Comparison of ENCODE assay signal across 8 cellular contexts in the genomic region with DNA sequence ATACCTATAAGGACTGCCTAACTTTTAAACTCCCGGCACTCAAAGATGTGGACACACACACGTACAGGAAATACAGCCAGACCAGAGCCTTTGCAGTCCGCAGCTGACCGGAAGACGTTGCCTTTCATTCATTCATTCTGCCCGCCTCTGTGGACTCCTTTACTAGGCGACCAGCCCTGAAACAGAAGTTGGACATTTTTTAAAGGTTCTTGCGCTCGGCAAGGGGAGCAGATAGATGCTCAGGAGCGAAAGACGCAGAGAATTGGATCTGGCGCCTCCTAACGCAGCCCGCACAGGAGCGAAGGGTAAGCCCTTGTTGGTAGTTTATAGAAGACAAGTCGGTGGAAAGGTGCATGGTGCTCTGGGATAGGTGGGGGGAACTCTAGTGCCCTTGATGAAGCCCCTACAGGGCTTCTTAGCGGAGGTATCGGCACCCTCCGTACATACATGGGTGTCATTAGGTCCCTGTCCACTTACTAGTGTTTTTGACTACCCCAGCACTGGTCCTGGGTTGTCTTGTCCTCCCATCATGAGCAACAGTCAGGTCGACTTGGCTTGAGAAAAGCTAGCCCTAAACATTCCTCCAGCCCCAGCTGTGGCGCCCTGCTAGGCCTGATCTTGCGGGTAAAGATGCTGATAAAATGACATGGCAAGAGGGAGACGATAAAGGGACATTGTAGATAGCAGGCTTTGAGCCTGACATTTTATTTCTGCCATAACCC. TPM values are rescaled to one million over a fixed set of nuclear protein-coding genes. Genes with fewer than 3 reads are reported as not detected.
A peak's percentile ranks its signal among the peaks of the same experiment; 100 is the strongest.
DNase-seq lines count a peak whose midpoint lies in the region; ATAC-seq and TF ChIP-seq lines count a peak whose summit lies in the region.

KDM2B (minus strand) TSS at position 65 of the 722 bp plus-strand sequence. CDS start 112 bp downstream, outside the sequence.

- ATAC-seq in T-helper 17 cell (peak; percentile 35), left colon (peak; percentile 29)

- H2AFZ ChIP-seq in ACC112 (ENCODE audit: low read length, unreplicated experiment): peak within 1 kb of the TSS; percentile 65

- peak within 1 kb of the TSS; percentile 80 for H3K4me3 ChIP-seq in ACC112 (ENCODE audit: low read depth, low read length)
- H3K4me3 ChIP-seq in H7 (ENCODE audit: insufficient read depth, low read depth, low read length): peak within 1 kb of the TSS; percentile 83
- H3K4me3 ChIP-seq in coronary artery: peak within 1 kb of the TSS; percentile 87

- no peaks in the 10 kb centered on the region for H3K9me3 ChIP-seq in T-helper 17 cell (ENCODE audit: control insufficient read depth, low read length, poor library complexity, severe bottlenecking)

- H3K4me1 Mint-ChIP-seq in T-helper 17 cell: peaks cover 30% of the 10 kb centered on the region

- TF ChIP-seq CTCF in coronary artery (IDR thresholded peaks at IDR 0.05): no peak

- no peaks in the 10 kb centered on the region for H3K27me3 Mint-ChIP-seq in T-helper 17 cell

- intact Hi-C loops in left colon (cut with DNase I, micrococcal nuclease): no loop called here

- DNase-seq in H7: no peak
- no peak for DNase-seq in T-helper 17 cell
- no peak for DNase-seq in coronary artery (ENCODE audit: low spot score)
- peak; percentile 24 to 56 for DNase-seq in left colon
- peak; percentile 10 for DNase-seq in stimulated activated CD4-positive, alpha-beta T cell treated with anti-CD3 and anti-CD28 coated beads, Interleukin-2, amount 100 ng/mL, for 4 hours (ENCODE audit: low read depth)
- DNase-seq in GDM1 (lab: John Stamatoyannopoulos, UW): no peak
- no peak for DNase-seq in GOT3 (lab: John Stamatoyannopoulos, UW)

- H3K27ac Mint-ChIP-seq in T-helper 17 cell: peak within 1 kb of the TSS; percentile 98

- H3K4me1 ChIP-seq in ACC112 (ENCODE audit: control insufficient read depth, insufficient read depth, low read length, unreplicated experiment): peaks cover 37% of the 10 kb centered on the region

- peaks cover 3% of the 10 kb centered on the region for H3K79me2 ChIP-seq in ACC112 (ENCODE audit: control insufficient read depth, insufficient read depth, low read length, unreplicated experiment)

- H3K27me3 ChIP-seq in ACC112 (ENCODE audit: insufficient read depth, low read length) (no peaks in the 10 kb centered on the region), H7 (ENCODE audit: control insufficient read depth, insufficient read depth, low read length) (no peaks in the 10 kb centered on the region)

- peak within 1 kb of the TSS; percentile 93 for H3K4me3 Mint-ChIP-seq in T-helper 17 cell

- H3K36me3 ChIP-seq in ACC112 (ENCODE audit: insufficient read depth, low read length) (no peaks in the 10 kb centered on the region), H7 (replicated peaks; ENCODE audit: control insufficient read depth, insufficient read depth, low read length) (no peaks in the 10 kb centered on the region)

- H3K36me3 Mint-ChIP-seq in T-helper 17 cell (ENCODE audit: low read depth): no peaks in the 10 kb centered on the region

- H3K27ac ChIP-seq in ACC112 (ENCODE audit: low read depth, low read length) (peak within 1 kb of the TSS; percentile 38), coronary artery (peak within 1 kb of the TSS; percentile 59 to 92)

RNA-seq across cellular contexts. Expression of gene KDM2B, which starts in this region (rescaled TPM):
- 94.3 and 109 TPM in 2 replicates for total RNA-seq in H7 (2014; rRNA removed; shearing (Covaris generic))
- 10 to 100 TPM; 87.6 to 94.0 TPM for total RNA-seq in T-helper 17 cell
- total RNA-seq in left colon: 10 to 100 TPM; 14.1 to 17.3 TPM

Comparison
In these comparisons a context has a peak if more than half of its experiments do, and no peak if none do; other contexts are left out.
1. DNase-seq: peak in left colon (2 of 2) and stimulated activated CD4-positive, alpha-beta T cell treated with anti-CD3 and anti-CD28 coated beads, Interleukin-2, amount 100 ng/mL, for 4 hours (single experiment); none in H7 (single experiment), T-helper 17 cell (0 of 3), coronary artery (single experiment), GDM1 (single experiment) and GOT3 (single experiment).
2. Peak in every context shown above with its lines, with median percentiles within 50 percentile points of each other: H3K4me3 ChIP-seq.